Comparison of ENCODE assay signal across 22 cellular contexts in the genomic region with DNA sequence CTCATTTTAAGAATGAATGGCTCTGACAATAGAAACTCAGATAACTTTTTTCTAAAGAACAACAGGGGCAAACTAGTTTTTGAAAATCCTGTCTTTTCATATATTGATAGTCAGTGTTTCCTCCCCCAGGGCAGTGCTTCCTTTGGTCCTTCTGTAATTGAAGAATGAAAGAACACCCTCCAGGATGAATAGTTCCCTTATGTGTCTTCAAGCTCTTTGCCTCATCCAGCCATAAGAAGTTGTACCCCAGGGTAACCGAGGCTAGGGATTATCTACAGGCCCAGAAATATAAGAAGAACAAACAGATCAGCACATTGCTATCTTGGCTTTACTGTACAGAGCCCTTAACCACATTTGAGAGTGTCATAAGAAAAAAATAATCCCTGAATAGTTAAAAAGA. TPM values are rescaled to one million over a fixed set of nuclear protein-coding genes. Genes with fewer than 3 reads are reported as not detected.
DNase-seq lines count a peak whose midpoint lies in the region; ATAC-seq and TF ChIP-seq lines count a peak whose summit lies in the region.
"Had no signal": no experiment of that assay in that cellular context is flagged by ENCODE, and none has a peak within 500 bp of the region (broad histone marks: within the 10 kb centered on the region; RNA-seq: fewer than 3 reads in every experiment).

No MANE protein-coding gene starts in this region.

- H3K27me3 ChIP-seq in GM23338 (ENCODE audit: insufficient read depth) (no peaks in the 10 kb centered on the region), Loucy (ENCODE audit: insufficient read depth, low read length, poor library complexity, severe bottlenecking) (no peaks in the 10 kb centered on the region), WERI-Rb-1 (ENCODE audit: insufficient read depth, low read depth, severe bottlenecking) (peaks cover 2% of the 10 kb centered on the region)

- H4K20me1 ChIP-seq in GM23338 (replicated peaks; ENCODE audit: insufficient read depth) (no peaks in the 10 kb centered on the region), Loucy (ENCODE audit: insufficient read depth, low read length, poor library complexity, severe bottlenecking) (no peaks in the 10 kb centered on the region)

- no peaks in the 10 kb centered on the region for H3K36me3 Mint-ChIP-seq in GM23338 (ENCODE audit: low read depth)
- no peaks in the 10 kb centered on the region for H3K36me3 Mint-ChIP-seq in Calu3 (ENCODE audit: insufficient read depth, unreplicated experiment)
- H3K36me3 Mint-ChIP-seq: CD4-positive, alpha-beta memory T cell had no signal

- H3K27ac ChIP-seq in GM23338 (ENCODE audit: low read depth), result no peak overlapping the region
- peak overlapping the region; percentile 91 for H3K27ac ChIP-seq in SK-N-MC
- H3K27ac ChIP-seq in mesodermal cell (ENCODE audit: low read depth, low read length, severe bottlenecking), result peak overlapping the region; percentile 6
- H3K27ac ChIP-seq in WERI-Rb-1, result no peak overlapping the region
- H3K27ac ChIP-seq: GM23248 had no signal

- H3K9me3 Mint-ChIP-seq in GM23338 (no peaks in the 10 kb centered on the region), Calu3 (ENCODE audit: low read depth, unreplicated experiment) (no peaks in the 10 kb centered on the region)
- H3K9me3 Mint-ChIP-seq: CD4-positive, alpha-beta memory T cell; H9; HFFc6 had no signal

- no peak overlapping the region for H3K27ac Mint-ChIP-seq in GM23338
- H3K27ac Mint-ChIP-seq in Calu3 (ENCODE audit: unreplicated experiment), result no peak overlapping the region
- H3K27ac Mint-ChIP-seq: CD4-positive, alpha-beta memory T cell; HFFc6 had no signal

- H3K4me2 ChIP-seq in GM23338, result peak overlapping the region; percentile 34; the same call in 1 of the 2 replicates
- peak overlapping the region; percentile 63 for H3K4me2 ChIP-seq in Loucy (ENCODE audit: low read depth, low read length, poor library complexity, severe bottlenecking)

- WGBS in mesodermal cell (ENCODE audit: insufficient coverage in 2 of 2), 2 experiments, result 67 to 80% methylated on average over 1 of the region's 1 CpG

- no peaks in the 10 kb centered on the region for H3F3A ChIP-seq in GM23338 (replicated peaks; ENCODE audit: low read depth)
- H3F3A ChIP-seq in Loucy (ENCODE audit: low read depth), result 0 out of 2 replicates have a peak, but pooled peaks cover 4% of the 10 kb centered on the region

- CTCF ChIA-PET in Calu3 (lab: Charles Lee), result no interaction called here

- H3K4me3 ChIP-seq in GM23338, result no peak overlapping the region
- no peak overlapping the region for H3K4me3 ChIP-seq in Loucy (ENCODE audit: low read length, poor library complexity, severe bottlenecking)
- H3K4me3 ChIP-seq in SK-N-MC, result no peak overlapping the region
- H3K4me3 ChIP-seq in mesodermal cell (ENCODE audit: extremely low read depth, insufficient read depth, low read length, poor library complexity, severe bottlenecking), result no peak overlapping the region
- no peak overlapping the region for H3K4me3 ChIP-seq in WERI-Rb-1 (ENCODE audit: low read depth, low read length)
- H3K4me3 ChIP-seq: GM12878, GM23248 had no signal

- peaks cover 20% of the 10 kb centered on the region for H3K4me1 ChIP-seq in GM23338 (ENCODE audit: insufficient read depth)
- peaks cover 19% of the 10 kb centered on the region for H3K4me1 ChIP-seq in Loucy (ENCODE audit: insufficient read depth, low read length, poor library complexity, severe bottlenecking)
- peaks cover 25% of the 10 kb centered on the region for H3K4me1 ChIP-seq in mesodermal cell (ENCODE audit: control insufficient read depth, insufficient read depth, low read length, poor library complexity, severe bottlenecking)

- H2AFZ ChIP-seq in GM23338 (peak overlapping the region; percentile 10; the same call in 1 of the 2 replicates), Loucy (ENCODE audit: low read length) (peak overlapping the region; percentile 76)

- H3K79me2 ChIP-seq in GM23338 (replicated peaks; ENCODE audit: insufficient read depth) (no peaks in the 10 kb centered on the region), Loucy (ENCODE audit: insufficient read depth, low read length) (no peaks in the 10 kb centered on the region)

- DNase-seq in GM23338 (ENCODE audit: low spot score) (no peak), SK-N-MC (ENCODE audit: low read depth, low spot score) (no peak), NCI-H1092 (lab: John Stamatoyannopoulos, UW) (no peak), WERI-Rb-1 (no peak), Calu3 (no peak)
- DNase-seq: C1 segment of cervical spinal cord; Caco-2; CD4-positive, alpha-beta memory T cell; DMS 273 treated with DMSO at 0.1 percent for 48 hours; DMS79; GDM1; H9; HFFc6 had no signal

- H3K4me1 Mint-ChIP-seq in GM23338 (peaks cover 14% of the 10 kb centered on the region), Calu3 (ENCODE audit: low read depth, unreplicated experiment) (no peaks in the 10 kb centered on the region)

- no peak for ATAC-seq in GM23338
- ATAC-seq in GM19395 (IDR thresholded peaks at IDR 0.05; ENCODE audit: unreplicated experiment), result no peak

- TF ChIP-seq CTCF in GM23338 (conservative IDR thresholded peaks at IDR 0.05; ENCODE audit: low read depth in 2 of 2) (no peak), Loucy (conservative IDR thresholded peaks at IDR 0.05; ENCODE audit: low read length) (no peak), WERI-Rb-1 (IDR thresholded peaks at IDR 0.05; ENCODE audit: low read depth, low read length) (no peak), Calu3 (IDR thresholded peaks at IDR 0.05; ENCODE audit: unreplicated experiment) (no peak)

- H3K36me3 ChIP-seq in GM23338 (ENCODE audit: insufficient read depth) (no peaks in the 10 kb centered on the region), Loucy (ENCODE audit: insufficient read depth, low read length) (no peaks in the 10 kb centered on the region), SK-N-MC (ENCODE audit: insufficient read depth, low read length) (no peaks in the 10 kb centered on the region), mesodermal cell (ENCODE audit: control insufficient read depth, insufficient read depth, low read length) (no peaks in the 10 kb centered on the region), WERI-Rb-1 (no peaks in the 10 kb centered on the region)

- H3K4me3 Mint-ChIP-seq in GM23338 (no peak overlapping the region), Calu3 (ENCODE audit: low read depth, unreplicated experiment) (no peak overlapping the region)
- H3K4me3 Mint-ChIP-seq: CD4-positive, alpha-beta memory T cell; H9; HFFc6 had no signal

- H3K9me3 ChIP-seq in Loucy (ENCODE audit: insufficient read depth, low read depth, low read length) (no peaks in the 10 kb centered on the region), SK-N-MC (ENCODE audit: low read depth, low read length) (no peaks in the 10 kb centered on the region), mesodermal cell (ENCODE audit: control insufficient read depth, low read length) (no peaks in the 10 kb centered on the region), WERI-Rb-1 (ENCODE audit: severe bottlenecking) (no peaks in the 10 kb centered on the region)
- H3K9me3 ChIP-seq: Caco-2 had no signal

- peaks cover 4% of the 10 kb centered on the region; the same call in 1 of the 2 replicates for H3K9me2 ChIP-seq in GM23338 (ENCODE audit: insufficient read depth)
- no peaks in the 10 kb centered on the region for H3K9me2 ChIP-seq in Loucy (replicated peaks; ENCODE audit: low read depth, low read length)

- no TSS peak for BruUV-seq in Calu3 (replicated peaks; lab: Mats Ljungman, UMichigan)

- intact Hi-C loops in Calu3 (cut with micrococcal nuclease; ENCODE audit: unreplicated experiment), result no loop called here

- H3K27me3 Mint-ChIP-seq in GM23338 (ENCODE audit: insufficient read depth, low read depth, poor library complexity), result no peaks in the 10 kb centered on the region
- H3K27me3 Mint-ChIP-seq in Calu3 (ENCODE audit: unreplicated experiment), result peaks cover 90% of the 10 kb centered on the region

- H3K9ac ChIP-seq in Loucy (ENCODE audit: low read depth, low read length, poor library complexity, severe bottlenecking), result no peak overlapping the region
- peak overlapping the region; percentile 29 for H3K9ac ChIP-seq in SK-N-MC (ENCODE audit: insufficient read length)
- H3K9ac ChIP-seq: GM23248 had no signal

TF ChIP-seq in GM23338, 12 proteins besides CTCF, POLR2A, EP300 and RAD21 (continues in another document):
- TF ChIP-seq POLR2AphosphoS5 (IDR thresholded peaks at IDR 0.05; ENCODE audit: low read depth), result no peak
- TF ChIP-seq ZNF114 (CRISPR knock-in tag; IDR thresholded peaks at IDR 0.05), result no peak
- TF ChIP-seq NANOG (IDR thresholded peaks at IDR 0.05; ENCODE audit: borderline replicate concordance), result no peak
- no peak for TF ChIP-seq CREB1 (CRISPR knock-in tag; IDR thresholded peaks at IDR 0.05; ENCODE audit: low read depth)

RNA-seq across cellular contexts. Expression of gene ERICH6B, which starts 12.1 kb away (rescaled TPM):
- not detected in 2 replicates for total RNA-seq in GM23338 (2014; rRNA removed; shearing (Covaris generic))
- polyA plus RNA-seq in GM23338 (2016; fragmentation: Nextera tagmentation; extraction: Ambion mirVana), result not detected in 2 replicates
- polyA plus RNA-seq in mesodermal cell (2013, experiment 1 of 2), result not detected
- polyA plus RNA-seq in mesodermal cell (2013, experiment 2 of 2), result not detected
- not detected in 2 replicates for total RNA-seq in Calu3 (2022)
- total RNA-seq: A172; A673; Caco-2; CD4-positive, alpha-beta memory T cell; GM12878; GM23248; H4; H9; HFFc6 had no signal
- polyA plus RNA-seq: BJ, GM23248 had no signal

Comparison
In these comparisons a context has a peak if more than half of its experiments do, and no peak if none do; other contexts are left out.
1. H3K27ac ChIP-seq: peak in SK-N-MC (single experiment) and mesodermal cell (single experiment); none in GM23338 (single experiment) and WERI-Rb-1 (single experiment).